8 cellular contexts compared by ENCODE assay signal in the genomic region with DNA sequence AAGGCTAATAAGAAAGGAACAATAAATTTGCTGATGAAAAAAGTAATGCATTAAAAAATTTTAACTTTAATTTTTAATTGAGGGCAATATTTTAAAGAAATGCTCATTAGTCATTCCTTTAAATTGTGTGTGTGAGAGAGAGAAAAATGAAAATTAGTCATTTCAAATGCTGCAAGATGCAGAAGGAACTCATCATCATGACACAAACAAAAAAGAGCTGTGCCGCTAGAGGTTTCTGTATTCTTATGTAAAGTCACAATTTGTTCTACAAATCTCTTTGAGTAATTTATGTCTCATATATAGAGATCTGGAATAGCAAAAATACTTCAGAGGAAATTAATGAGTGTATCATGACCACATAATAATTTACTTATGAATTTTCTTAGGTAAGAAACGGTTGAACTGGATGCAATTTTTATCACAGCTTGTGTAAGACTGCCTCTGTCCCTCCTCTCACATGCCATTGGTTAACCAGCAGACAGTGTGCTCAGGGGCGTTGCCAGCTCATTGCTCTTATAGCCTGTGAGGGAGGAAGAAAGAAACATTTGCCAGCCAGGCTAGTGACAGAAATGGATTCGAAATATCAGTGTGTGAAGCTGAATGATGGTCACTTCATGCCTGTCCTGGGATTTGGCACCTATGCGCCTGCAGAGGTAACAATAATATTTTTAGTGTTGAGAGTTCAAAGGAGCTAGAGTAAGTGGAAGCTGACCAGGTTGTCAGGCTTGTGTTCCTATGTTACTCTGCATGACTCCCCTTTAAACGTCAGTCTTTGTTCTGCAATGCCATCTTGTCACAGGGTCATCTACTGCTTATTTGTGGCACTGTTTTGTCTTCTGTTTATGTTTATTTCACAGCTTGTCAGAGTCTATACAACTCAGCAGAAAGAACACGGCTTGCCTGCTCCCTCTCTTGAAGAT. TPM values are rescaled to one million over a fixed set of nuclear protein-coding genes. Genes with fewer than 3 reads are reported as not detected.
A peak's percentile ranks its signal among the peaks of the same experiment; 100 is the strongest.
DNase-seq lines count a peak whose midpoint lies in the region; ATAC-seq and TF ChIP-seq lines count a peak whose summit lies in the region.
"Not testable (repeated sequence)": the region's sequence is repeated elsewhere in the genome, so short reads cannot be mapped to it uniquely, and the experiment has no call there.

A gene (plus strand): TSS at position 540 of the 920 bp plus-strand sequence. CDS start 30 bp downstream, at position 570.

- peak within 1 kb of the TSS; percentile 41 for H3K27ac ChIP-seq in ACC112 (ENCODE audit: low read depth, low read length)
- H3K27ac ChIP-seq in suprapubic skin: not testable (repeated sequence)

- H3K4me3 ChIP-seq in ACC112 (ENCODE audit: low read depth, low read length) (peak within 1 kb of the TSS; percentile 66), fibroblast of villous mesenchyme (ENCODE audit: low read depth, low read length) (peak within 1 kb of the TSS; percentile 33), suprapubic skin (peak within 1 kb of the TSS; percentile 26)

- peak within 1 kb of the TSS; percentile 49 for H3K27ac Mint-ChIP-seq in chondrocyte (ENCODE audit: unreplicated experiment)
- peak within 1 kb of the TSS; percentile 93 for H3K27ac Mint-ChIP-seq in neural crest cell (ENCODE audit: unreplicated experiment)

- H3K9me3 Mint-ChIP-seq in chondrocyte (ENCODE audit: low read depth); neural crest cell: not testable (repeated sequence)

- not testable (repeated sequence) for H3K27me3 ChIP-seq in ACC112 (ENCODE audit: insufficient read depth, low read length); suprapubic skin

- not testable (repeated sequence) for H3K36me3 ChIP-seq in ACC112 (ENCODE audit: insufficient read depth, low read length); suprapubic skin

- ATAC-seq in SK-N-SH treated with all-trans-retinoic acid at 6 μM for 48 hours: peak; percentile 99

- not testable (repeated sequence) for TF ChIP-seq POLR2A in suprapubic skin (IDR thresholded peaks at IDR 0.05)

- not testable (repeated sequence) for H3K4me1 Mint-ChIP-seq in chondrocyte (ENCODE audit: low read depth); neural crest cell

- not testable (repeated sequence) for H3K9me3 ChIP-seq in suprapubic skin

- not testable (repeated sequence) for H3K79me2 ChIP-seq in ACC112 (ENCODE audit: control insufficient read depth, insufficient read depth, low read length, unreplicated experiment)

- TF ChIP-seq CTCF in chondrocyte (IDR thresholded peaks at IDR 0.05); fibroblast of villous mesenchyme (IDR thresholded peaks at IDR 0.05; ENCODE audit: insufficient read depth, low read depth, low read length); neural crest cell (conservative IDR thresholded peaks at IDR 0.05); suprapubic skin (IDR thresholded peaks at IDR 0.05): not testable (repeated sequence)

- H2AFZ ChIP-seq in ACC112 (ENCODE audit: low read length, unreplicated experiment): peak within 1 kb of the TSS; percentile 47

- not testable (repeated sequence) for H3K27me3 Mint-ChIP-seq in chondrocyte (ENCODE audit: low read depth); neural crest cell (ENCODE audit: low read depth)

- DNase-seq in M059J (ENCODE audit: low read depth); chondrocyte (ENCODE audit: low spot score); fibroblast of villous mesenchyme (ENCODE audit: low read depth); neural crest cell (ENCODE audit: low read depth, low spot score); suprapubic skin (ENCODE audit: low spot score in 2 of 2): not testable (repeated sequence)
- DNase-seq in left kidney (ENCODE audit: low read depth, low spot score): peak; percentile 18

- TF ChIP-seq EP300 in suprapubic skin (IDR thresholded peaks at IDR 0.05): not testable (repeated sequence)

- H3K4me3 Mint-ChIP-seq in chondrocyte (ENCODE audit: unreplicated experiment): peak within 1 kb of the TSS; percentile 33
- H3K4me3 Mint-ChIP-seq in neural crest cell: peak within 1 kb of the TSS; percentile 73

- H3K4me1 ChIP-seq in ACC112 (ENCODE audit: control insufficient read depth, insufficient read depth, low read length, unreplicated experiment); suprapubic skin: not testable (repeated sequence)

- 23% methylated on average over 7 of the region's 7 CpGs for WGBS in suprapubic skin

- not testable (repeated sequence) for H3K36me3 Mint-ChIP-seq in chondrocyte (ENCODE audit: low read depth); neural crest cell (ENCODE audit: low read depth)

RNA-seq across cellular contexts. Expression of the gene that starts here (rescaled TPM):
- total RNA-seq in M059J (2014; rRNA removed; shearing (Covaris generic)): 25.7 and 25.8 TPM in 2 replicates
- total RNA-seq in chondrocyte: 1.3 to 1.8 TPM (median 1.7 TPM) in 3 replicates
- total RNA-seq in fibroblast of villous mesenchyme: 6.0 and 8.4 TPM in 2 replicates
- total RNA-seq in neural crest cell: 3.7 and 5.7 TPM in 2 replicates
- total RNA-seq in suprapubic skin: 10 to 100 TPM; 23.3 to 61.7 (median 32.6) TPM
